In the genomic region with DNA sequence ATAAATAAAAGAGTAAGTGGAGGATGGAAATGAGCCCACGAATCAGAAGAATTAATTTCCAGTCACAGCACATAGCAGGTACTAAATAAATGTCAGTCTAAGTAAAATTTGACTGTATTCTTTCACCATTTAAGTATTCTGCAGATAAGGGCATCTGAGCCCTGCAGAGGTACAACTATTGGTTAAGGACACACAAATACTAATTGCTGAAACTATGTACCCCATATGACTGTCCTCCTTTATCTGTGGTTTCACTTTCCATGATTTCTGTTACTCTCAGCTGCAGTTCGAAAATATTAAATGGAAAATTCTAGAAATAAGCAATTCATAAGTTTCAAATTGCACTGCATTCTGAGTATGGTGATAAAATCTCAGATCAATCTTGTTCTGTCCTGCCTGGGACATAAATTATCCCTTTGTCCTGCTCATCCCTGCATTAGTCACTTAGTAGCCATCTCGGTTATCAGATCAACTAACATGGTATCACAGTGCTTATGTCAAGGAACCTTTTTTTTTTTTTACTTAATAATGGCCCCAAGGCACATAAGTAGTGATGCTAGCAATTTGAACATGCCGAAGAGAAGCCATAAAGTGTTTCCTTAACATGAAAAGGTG, we compare ENCODE assay signal across 17 cellular contexts.
DNase-seq lines count a peak whose midpoint lies in the region; ATAC-seq lines count a peak whose summit lies in the region.
"Had no signal": no experiment of that assay in that cellular context is flagged by ENCODE, and none has a peak within 500 bp of the region (broad histone marks: within the 10 kb centered on the region; RNA-seq: fewer than 3 reads in every experiment).

No MANE protein-coding gene starts in this region.

- peak overlapping the region; percentile 24 for H3K4me3 ChIP-seq in SK-N-MC
- H3K4me3 ChIP-seq in endocrine pancreas (ENCODE audit: control insufficient read depth, insufficient read depth, low read length): peak overlapping the region; percentile 10
- H3K4me3 ChIP-seq in effector memory CD4-positive, alpha-beta T cell (ENCODE audit: insufficient read depth, low read depth, low read length, poor library complexity, severe bottlenecking): no peak overlapping the region
- H3K4me3 ChIP-seq: BLaER1 treated with 17β-estradiol and CSF1 and Interleukin-3, amounts not matched to agents 10 nM and 100 nM had no signal

- H3K36me3 ChIP-seq in SK-N-MC (ENCODE audit: insufficient read depth, low read length) (0 out of 2 replicates have a peak, but pooled peaks cover 3% of the 10 kb centered on the region), endocrine pancreas (ENCODE audit: control insufficient read depth, insufficient read depth, low read length) (no peaks in the 10 kb centered on the region)
- no peaks in the 10 kb centered on the region for H3K36me3 ChIP-seq in effector memory CD4-positive, alpha-beta T cell (ENCODE audit: control insufficient read depth, insufficient read depth, low read length)
- H3K36me3 ChIP-seq: BLaER1 treated with 17β-estradiol and CSF1 and Interleukin-3, amounts not matched to agents 10 nM and 100 nM had no signal

- peak overlapping the region; percentile 37; the same call in 1 of the 2 replicates for H3K27ac ChIP-seq in SK-N-MC
- no peak overlapping the region for H3K27ac ChIP-seq in effector memory CD4-positive, alpha-beta T cell (ENCODE audit: insufficient read depth, low read length, poor library complexity, severe bottlenecking)
- H3K27ac ChIP-seq: BLaER1 treated with 17β-estradiol and CSF1 and Interleukin-3, amounts not matched to agents 10 nM and 100 nM had no signal

- no peaks in the 10 kb centered on the region for H3K27me3 ChIP-seq in endocrine pancreas (ENCODE audit: control insufficient read depth, insufficient read depth, low read length)
- H3K27me3 ChIP-seq in effector memory CD4-positive, alpha-beta T cell (replicated peaks; ENCODE audit: control insufficient read depth, insufficient read depth, low read length, poor library complexity, severe bottlenecking): no peaks in the 10 kb centered on the region
- H3K27me3 ChIP-seq: BLaER1 treated with 17β-estradiol and CSF1 and Interleukin-3, amounts not matched to agents 10 nM and 100 nM had no signal

- ATAC-seq in GM18868 (IDR thresholded peaks at IDR 0.05; ENCODE audit: unreplicated experiment) (peak; percentile 59), HG02981 (IDR thresholded peaks at IDR 0.05; ENCODE audit: unreplicated experiment) (no peak)
- ATAC-seq: CD8-positive, alpha-beta T cell; HCT116 had no signal

- H3K9ac ChIP-seq in SK-N-MC (ENCODE audit: insufficient read length) (no peak overlapping the region), endocrine pancreas (ENCODE audit: control insufficient read depth, insufficient read depth, low read length) (no peak overlapping the region)
- H3K9ac ChIP-seq: BLaER1 treated with 17β-estradiol and CSF1 and Interleukin-3, amounts not matched to agents 10 nM and 100 nM had no signal

- H3K4me1 ChIP-seq in endocrine pancreas (ENCODE audit: control insufficient read depth, insufficient read depth, low read length): no peaks in the 10 kb centered on the region
- no peaks in the 10 kb centered on the region for H3K4me1 ChIP-seq in effector memory CD4-positive, alpha-beta T cell (ENCODE audit: control insufficient read depth, insufficient read depth, low read length, poor library complexity, severe bottlenecking)
- H3K4me1 ChIP-seq: BLaER1 treated with 17β-estradiol and CSF1 and Interleukin-3, amounts not matched to agents 10 nM and 100 nM had no signal

- DNase-seq in SK-N-MC (ENCODE audit: low read depth, low spot score) (peak; percentile 39), RKO (ENCODE audit: low spot score) (no peak)
- no peak for DNase-seq in effector memory CD4-positive, alpha-beta T cell
- DNase-seq: CD8-positive, alpha-beta T cell; COR-L47; DMS 273 treated with DMSO at 0.1 percent for 48 hours; DMS53; DND-41; EL; GOT3; H7; HFFc6 had no signal

- H3K9me3 ChIP-seq in SK-N-MC (ENCODE audit: low read depth, low read length): no peaks in the 10 kb centered on the region
- H3K9me3 ChIP-seq in endocrine pancreas (ENCODE audit: control insufficient read depth, low read length): no peaks in the 10 kb centered on the region
- no peaks in the 10 kb centered on the region for H3K9me3 ChIP-seq in effector memory CD4-positive, alpha-beta T cell (ENCODE audit: control insufficient read depth, low read length)
- H3K9me3 ChIP-seq: BLaER1 treated with 17β-estradiol and CSF1 and Interleukin-3, amounts not matched to agents 10 nM and 100 nM had no signal
